25 cellular contexts compared by ENCODE assay signal in genomic region chr14:26021759-26022158, GRCh38.
"Had no signal": no experiment of that assay in that cellular context is flagged by ENCODE, and none has a peak within 500 bp of the region (broad histone marks: within the 10 kb centered on the region; RNA-seq: fewer than 3 reads in every experiment).

No MANE protein-coding gene starts in this region.

- DNase-seq: Kasumi-1, KG1, MG63, NCI-H1048, NCI-H1092 treated with DMSO at 0.1 percent for 48 hours, NCI-H1105 treated with DMSO at 0.1 percent for 48 hours, NCI-H1417, NCI-H1436, NCI-H146, NCI-H1694, NCI-H187, NCI-H1930, NCI-H2081, NCI-H2171 treated with DMSO at 0.1 percent for 48 hours, NCI-H2227 treated with DMSO at 0.1 percent for 48 hours, NCI-H345, NCI-H446, NCI-H510A treated with DMSO at 0.1 percent for 48 hours, NCI-H524 treated with DMSO at 0.1 percent for 48 hours, NCI-H774, PC-9, SHP77, SIG-M5, SJCRH30, T-cell had no signal
